ENCODE assay signal across 1 cellular context in genomic region chr4:172726001-172726423, GRCh38.
A peak's percentile ranks its signal among the peaks of the same experiment; 100 is the strongest.
TF ChIP-seq lines count a peak whose summit lies in the region.

No MANE protein-coding gene starts in this region.

TF ChIP-seq in HepG2, 621 proteins besides CTCF, POLR2A, EP300 and RAD21 (continued from another document and continues in another):
- TF ChIP-seq, protein P1, sequence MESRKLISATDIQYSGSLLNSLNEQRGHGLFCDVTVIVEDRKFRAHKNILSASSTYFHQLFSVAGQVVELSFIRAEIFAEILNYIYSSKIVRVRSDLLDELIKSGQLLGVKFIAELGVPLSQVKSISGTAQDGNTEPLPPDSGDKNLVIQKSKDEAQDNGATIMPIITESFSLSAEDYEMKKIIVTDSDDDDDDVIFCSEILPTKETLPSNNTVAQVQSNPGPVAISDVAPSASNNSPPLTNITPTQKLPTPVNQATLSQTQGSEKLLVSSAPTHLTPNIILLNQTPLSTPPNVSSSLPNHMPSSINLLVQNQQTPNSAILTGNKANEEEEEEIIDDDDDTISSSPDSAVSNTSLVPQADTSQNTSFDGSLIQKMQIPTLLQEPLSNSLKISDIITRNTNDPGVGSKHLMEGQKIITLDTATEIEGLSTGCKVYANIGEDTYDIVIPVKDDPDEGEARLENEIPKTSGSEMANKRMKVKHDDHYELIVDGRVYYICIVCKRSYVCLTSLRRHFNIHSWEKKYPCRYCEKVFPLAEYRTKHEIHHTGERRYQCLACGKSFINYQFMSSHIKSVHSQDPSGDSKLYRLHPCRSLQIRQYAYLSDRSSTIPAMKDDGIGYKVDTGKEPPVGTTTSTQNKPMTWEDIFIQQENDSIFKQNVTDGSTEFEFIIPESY (CRISPR knock-in tag; IDR thresholded peaks at IDR 0.05) = no peak
- no peak for TF ChIP-seq ASH2L (IDR thresholded peaks at IDR 0.05; ENCODE audit: insufficient read length, low read depth, low read length)
- TF ChIP-seq LRRFIP1 (CRISPR knock-in tag; conservative IDR thresholded peaks at IDR 0.05) = no peak
- peak; percentile 55; the same call in 1 of the 2 replicates for TF ChIP-seq FOXJ3 (CRISPR knock-in tag; IDR thresholded peaks at IDR 0.05; ENCODE audit: borderline replicate concordance)
- TF ChIP-seq ELF4 (CRISPR knock-in tag; IDR thresholded peaks at IDR 0.05; ENCODE audit: borderline replicate concordance) = no peak
- TF ChIP-seq ZNF282 (IDR thresholded peaks at IDR 0.05; ENCODE audit: partially characterized antibody) = no peak
- TF ChIP-seq IKZF5 (CRISPR knock-in tag; IDR thresholded peaks at IDR 0.05) = peak; percentile 48; the same call in 1 of the 2 replicates
- TF ChIP-seq ARID5B (CRISPR knock-in tag; IDR thresholded peaks at IDR 0.05) = peak; percentile 54
- TF ChIP-seq NFATC3 (CRISPR knock-in tag; IDR thresholded peaks at IDR 0.05) = no peak
- TF ChIP-seq RXRA (CRISPR knock-in tag; IDR thresholded peaks at IDR 0.05) = peak; percentile 46; the same call in 1 of the 2 replicates
- no peak for TF ChIP-seq RFX3 (CRISPR knock-in tag; IDR thresholded peaks at IDR 0.05)
- peak; percentile 68 for TF ChIP-seq FOXA3 (CRISPR knock-in tag; IDR thresholded peaks at IDR 0.05)
- TF ChIP-seq ZNF142 (CRISPR knock-in tag; IDR thresholded peaks at IDR 0.05) = no peak
- TF ChIP-seq ZBTB39 (CRISPR knock-in tag; IDR thresholded peaks at IDR 0.05) = peak; percentile 57; the same call in 1 of the 2 replicates
- TF ChIP-seq ZNF589 (CRISPR knock-in tag; conservative IDR thresholded peaks at IDR 0.05) = no peak
- TF ChIP-seq REXO4 (CRISPR knock-in tag; IDR thresholded peaks at IDR 0.05; ENCODE audit: borderline replicate concordance) = no peak
- no peak for TF ChIP-seq ZNF18 (CRISPR knock-in tag; IDR thresholded peaks at IDR 0.05; ENCODE audit: insufficient replicate concordance)
- TF ChIP-seq SOX13 (IDR thresholded peaks at IDR 0.05) = no peak
- peak in 1 of 2 experiments; percentile 50; a peak in 2 of 4 replicates for TF ChIP-seq SOX13 (CRISPR knock-in tag; conservative IDR thresholded peaks at IDR 0.05 in 1 of 2, IDR thresholded peaks at IDR 0.05 in 1 of 2)
- TF ChIP-seq TEAD3 (CRISPR knock-in tag; optimal IDR thresholded peaks at IDR 0.05; ENCODE audit: borderline replicate concordance) = peak; percentile 41
- TF ChIP-seq, protein P2, sequence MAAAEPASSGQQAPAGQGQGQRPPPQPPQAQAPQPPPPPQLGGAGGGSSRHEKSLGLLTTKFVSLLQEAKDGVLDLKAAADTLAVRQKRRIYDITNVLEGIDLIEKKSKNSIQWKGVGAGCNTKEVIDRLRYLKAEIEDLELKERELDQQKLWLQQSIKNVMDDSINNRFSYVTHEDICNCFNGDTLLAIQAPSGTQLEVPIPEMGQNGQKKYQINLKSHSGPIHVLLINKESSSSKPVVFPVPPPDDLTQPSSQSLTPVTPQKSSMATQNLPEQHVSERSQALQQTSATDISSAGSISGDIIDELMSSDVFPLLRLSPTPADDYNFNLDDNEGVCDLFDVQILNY (CRISPR knock-in tag; conservative IDR thresholded peaks at IDR 0.05) = no peak
- TF ChIP-seq ZNF354B (CRISPR knock-in tag; IDR thresholded peaks at IDR 0.05) = no peak
- TF ChIP-seq ZBTB2 (CRISPR knock-in tag; IDR thresholded peaks at IDR 0.05; ENCODE audit: low read depth) = no peak
- 0 out of 2 replicates have a peak, but pooled peaks have one; percentile 25 for TF ChIP-seq KAT8 (CRISPR knock-in tag; IDR thresholded peaks at IDR 0.05)
- TF ChIP-seq KDM6A (CRISPR knock-in tag; IDR thresholded peaks at IDR 0.05; ENCODE audit: low read depth) = peak; percentile 63
- TF ChIP-seq NFYB (CRISPR knock-in tag; IDR thresholded peaks at IDR 0.05) = no peak
- TF ChIP-seq MIXL1 (CRISPR knock-in tag; IDR thresholded peaks at IDR 0.05) = peak; percentile 91
- TF ChIP-seq GATAD2A (CRISPR knock-in tag; IDR thresholded peaks at IDR 0.05) = peak; percentile 52
